ENCODE assay signal across 20 cellular contexts in genomic region chr15:50820808-50821382, GRCh38. TPM values are rescaled to one million over a fixed set of nuclear protein-coding genes. Genes with fewer than 3 reads are reported as not detected.
DNase-seq lines count a peak whose midpoint lies in the region; ATAC-seq, FAIRE-seq and TF ChIP-seq lines count a peak whose summit lies in the region.
"Had no signal": no experiment of that assay in that cellular context is flagged by ENCODE, and none has a peak within 500 bp of the region (broad histone marks: within the 10 kb centered on the region; RNA-seq: fewer than 3 reads in every experiment).

No MANE protein-coding gene starts in this region.

- POLR2A ChIA-PET in A549 (lab: Yijun Ruan, JAX) (no interaction called here), HEK293 (lab: Yijun Ruan, JAX) (no interaction called here)

- no peak for TF ChIP-seq RAD21 in A549 (conservative IDR thresholded peaks at IDR 0.05 in 1 of 2, IDR thresholded peaks at IDR 0.05 in 1 of 2)

- H3K4me1 ChIP-seq in A549 = peaks cover 5% of the 10 kb centered on the region; the same call in 1 of the 3 replicates
- peaks cover 16% of the 10 kb centered on the region for H3K4me1 ChIP-seq in HEK293 (ENCODE audit: control insufficient read depth, insufficient read depth, low read length)
- H3K4me1 ChIP-seq: BE2C had no signal

- CTCF ChIA-PET in A549 (lab: Yijun Ruan, JAX) (interaction anchor here (0.6 to 1.7 kb wide), 3 partner anchors 10 to 21 kb away, joined by 4 to 5 read pairs (median 4); no protein-coding TSS in a partner anchor), HEK293 (lab: Yijun Ruan, JAX) (interaction anchor here (0.6 kb wide), 1 partner anchor 78 kb away, joined by 4 read pairs; no protein-coding TSS in a partner anchor)

- TF ChIP-seq CTCF in A549 (IDR thresholded peaks at IDR 0.05) = no peak
- TF ChIP-seq CTCF in HEK293 (tag by site-specific recombination; IDR thresholded peaks at IDR 0.05) = no peak

- TF ChIP-seq EP300 in A549 (IDR thresholded peaks at IDR 0.05) = no peak

- DNase-seq in A549 (ENCODE audit: low read depth in 1 of 2, low spot score in 1 of 2) (no peak), astrocyte of the hippocampus (ENCODE audit: low read depth, low spot score) (peak; percentile 22), medulla oblongata (ENCODE audit: extremely low spot score) (peak; percentile 8)
- DNase-seq in activated CD4-positive, alpha-beta T cell treated with anti-CD3 and anti-CD28 coated beads, Interleukin-2, amount 50 U/mL, for 4 hours = no peak
- no peak for DNase-seq in activated T-cell treated with anti-CD3 and anti-CD28 coated beads, Interleukin-2, amount 50 U/mL, for 1 hour
- DNase-seq: BE2C; CD4-positive, alpha-beta memory T cell; COR-L47; DMS153; DND-41; GDM1; GM23248 had no signal

- FAIRE-seq in A549 (lab: Jason Lieb, UNC) = peak; percentile 95
- FAIRE-seq: D721Med, GM12892, H54 had no signal

- 86% methylated on average over 6 of the region's 6 CpGs for WGBS in A549 (ENCODE audit: missing lambda C conversion rate)

- H3K4me2 ChIP-seq in A549 = no peak overlapping the region

- H3K27ac ChIP-seq in A549 = no peak overlapping the region
- no peak overlapping the region for H3K27ac ChIP-seq in HEK293 (ENCODE audit: extremely low read depth, low read depth, low read length)
- H3K27ac ChIP-seq: C4-2B, GM23248 had no signal

- no peaks in the 10 kb centered on the region for H3K9me3 ChIP-seq in A549
- no peaks in the 10 kb centered on the region for H3K9me3 ChIP-seq in HEK293 (ENCODE audit: control insufficient read depth, insufficient read depth, low read depth, low read length)
- H3K9me3 ChIP-seq: BE2C had no signal

- ATAC-seq in A549 (no peak), GM19035 (IDR thresholded peaks at IDR 0.05; ENCODE audit: unreplicated experiment) (no peak), HG02798 (IDR thresholded peaks at IDR 0.05; ENCODE audit: poor library complexity, unreplicated experiment) (no peak)
- ATAC-seq: HCT116 had no signal

- no peaks in the 10 kb centered on the region for H3K36me3 ChIP-seq in HEK293 (ENCODE audit: control insufficient read depth in 2 of 2, insufficient read depth in 1 of 2, low read length in 2 of 2)
- H3K36me3 ChIP-seq: BE2C had no signal

- no peak overlapping the region for H3K4me3 ChIP-seq in A549
- H3K4me3 ChIP-seq in HEK293 (ENCODE audit: low read depth, low read length) = no peak overlapping the region
- H3K4me3 ChIP-seq: GM23248 had no signal

- no peak for TF ChIP-seq POLR2A in A549 (IDR thresholded peaks at IDR 0.05; ENCODE audit: low read length)

TF ChIP-seq in A549, 52 proteins besides CTCF, POLR2A, EP300 and RAD21:
- TF ChIP-seq CEBPB (IDR thresholded peaks at IDR 0.05) (no peak), HES2 (IDR thresholded peaks at IDR 0.05) (no peak), NPAS2 (CRISPR knock-in tag; IDR thresholded peaks at IDR 0.05; ENCODE audit: borderline replicate concordance) (no peak), FOXS1 (CRISPR knock-in tag; IDR thresholded peaks at IDR 0.05) (no peak), CHD2 (IDR thresholded peaks at IDR 0.05; ENCODE audit: low read length, partially characterized antibody) (no peak), ELK1 (IDR thresholded peaks at IDR 0.05; ENCODE audit: low read depth, low read length) (no peak), TFCP2L1 (CRISPR knock-in tag; IDR thresholded peaks at IDR 0.05) (no peak), ATOH8 (CRISPR knock-in tag; IDR thresholded peaks at IDR 0.05; ENCODE audit: low read depth) (no peak), HMGXB4 (CRISPR knock-in tag; IDR thresholded peaks at IDR 0.05; ENCODE audit: borderline replicate concordance) (no peak), RFX5 (IDR thresholded peaks at IDR 0.05) (no peak)

TF ChIP-seq in HEK293, 187 proteins besides CTCF, POLR2A, EP300 and RAD21:
- peak; percentile 57; the same call in 1 of the 2 replicates for TF ChIP-seq FEZF1 (tag by site-specific recombination; IDR thresholded peaks at IDR 0.05)
- TF ChIP-seq AEBP2 (tag by site-specific recombination; IDR thresholded peaks at IDR 0.05; ENCODE audit: borderline replicate concordance) = no peak
- 0 out of 2 replicates have a peak, but pooled peaks have one; percentile 21 for TF ChIP-seq ATF2 (tag by site-specific recombination; IDR thresholded peaks at IDR 0.05; ENCODE audit: low read depth)
- 0 out of 2 replicates have a peak, but pooled peaks have one; percentile 19 for TF ChIP-seq KLF16 (tag by site-specific recombination; IDR thresholded peaks at IDR 0.05)
- peak; percentile 71; the same call in 1 of the 2 replicates for TF ChIP-seq OSR2 (tag by site-specific recombination; IDR thresholded peaks at IDR 0.05)
- TF ChIP-seq WT1 (tag by site-specific recombination; IDR thresholded peaks at IDR 0.05) = no peak
- TF ChIP-seq ZNF843 (tag by site-specific recombination; IDR thresholded peaks at IDR 0.05) = peak; percentile 85
- peak; percentile 45; the same call in 1 of the 2 replicates for TF ChIP-seq KLF8 (tag by site-specific recombination; IDR thresholded peaks at IDR 0.05)
- TF ChIP-seq ZNF184 (tag by site-specific recombination; IDR thresholded peaks at IDR 0.05) = no peak
- peak; percentile 44 for TF ChIP-seq PRDM6 (tag by site-specific recombination; IDR thresholded peaks at IDR 0.05)
- TF ChIP-seq ZNF664 (tag by site-specific recombination; IDR thresholded peaks at IDR 0.05) = no peak
- peak; percentile 66; the same call in 1 of the 2 replicates for TF ChIP-seq ZNF366 (tag by site-specific recombination; conservative IDR thresholded peaks at IDR 0.05)
- 0 out of 2 replicates have a peak, but pooled peaks have one; percentile 4 for TF ChIP-seq GLI2 (tag by site-specific recombination; IDR thresholded peaks at IDR 0.05; ENCODE audit: borderline replicate concordance, low read depth)

RNA-seq across cellular contexts. Expression of gene SPPL2A, which starts 55.4 kb away (rescaled TPM):
- polyA plus RNA-seq in A549 (2011; rRNA removed) (138 and 163 TPM in 2 replicates), A549 (2017; fragmentation: RNase III; extraction: RNeasy Plus Mini Kit Qiagen cat#74134 plus additional on column Dnase treatment) (81.3 to 91.9 TPM (median 87.7 TPM) in 3 replicates)
- 34.3 and 47.5 TPM in 2 replicates for polyA plus RNA-seq in A549 (2012; cell fraction: cytosol; rRNA removed)
- polyA plus RNA-seq in A549 (2012; cell fraction: nucleus; rRNA removed) = 65.9 and 77.7 TPM in 2 replicates
- polyA minus RNA-seq in A549 (2011; rRNA and poly(A)+ RNA removed) = 53.0 and 61.3 TPM in 2 replicates

Comparison
In these comparisons a context has a peak if more than half of its experiments do, and no peak if none do; other contexts are left out.
1. DNase-seq: peak in astrocyte of the hippocampus (single experiment) and medulla oblongata (single experiment); none in A549 (0 of 2), activated CD4-positive, alpha-beta T cell treated with anti-CD3 and anti-CD28 coated beads, Interleukin-2, amount 50 U/mL, for 4 hours (0 of 2) and activated T-cell treated with anti-CD3 and anti-CD28 coated beads, Interleukin-2, amount 50 U/mL, for 1 hour (single experiment).